8 cellular contexts compared by ENCODE assay signal in the genomic region with DNA sequence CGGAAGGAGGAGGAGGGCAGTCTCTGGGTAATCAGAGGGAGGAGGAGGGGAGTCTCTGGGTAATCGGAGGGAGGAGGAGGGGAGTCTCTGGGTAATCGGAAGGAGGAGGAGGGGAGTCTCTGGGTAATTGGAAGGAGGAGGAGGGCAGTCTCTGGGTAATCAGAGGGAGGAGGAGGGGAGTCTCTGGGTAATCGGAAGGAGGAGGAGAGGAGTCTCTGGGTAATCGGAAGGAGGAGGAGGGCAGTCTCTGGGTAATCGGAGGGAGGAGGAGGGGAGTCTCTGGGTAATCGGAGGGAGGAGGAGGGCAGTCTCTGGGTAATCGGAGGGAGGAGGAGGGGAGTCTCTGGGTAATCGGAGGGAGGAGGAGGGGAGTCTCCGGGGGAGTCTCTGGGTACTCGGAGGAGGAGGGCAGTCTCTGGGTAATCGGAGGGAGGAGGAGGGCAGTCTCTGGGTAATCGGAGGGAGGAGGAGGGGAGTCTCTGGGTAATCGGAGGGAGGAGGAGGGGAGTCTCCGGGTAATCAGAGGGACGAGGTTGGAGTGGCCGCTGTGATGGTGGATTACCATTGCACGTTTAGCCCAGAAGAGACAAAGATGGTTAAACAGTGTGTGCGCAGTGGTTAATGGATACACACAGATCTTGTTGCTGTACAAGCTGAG. TPM values are rescaled to one million over a fixed set of nuclear protein-coding genes. Genes with fewer than 3 reads are reported as not detected.
A peak's percentile ranks its signal among the peaks of the same experiment; 100 is the strongest.
DNase-seq lines count a peak whose midpoint lies in the region; ATAC-seq, FAIRE-seq and TF ChIP-seq lines count a peak whose summit lies in the region.
"Not testable (repeated sequence)": the region's sequence is repeated elsewhere in the genome, so short reads cannot be mapped to it uniquely, and the experiment has no call there.

No MANE protein-coding gene starts in this region.

- H3K4me1 ChIP-seq in PC-3 (ENCODE audit: insufficient read depth, low read length); astrocyte (ENCODE audit: insufficient read depth, low read length); endodermal cell (ENCODE audit: control insufficient read depth, insufficient read depth, low read length); lung (ENCODE audit: control insufficient read depth in 2 of 2, insufficient read depth in 2 of 2, low read length in 2 of 2); thymus (ENCODE audit: control insufficient read depth, insufficient read depth, low read length): not testable (repeated sequence)
- peaks cover 19% of the 10 kb centered on the region for H3K4me1 ChIP-seq in cardiac muscle cell (ENCODE audit: low read depth)

- H3K9ac ChIP-seq in PC-3 (ENCODE audit: low read length); endodermal cell (ENCODE audit: extremely low read depth, low read length, poor library complexity, severe bottlenecking): not testable (repeated sequence)
- H3K9ac ChIP-seq in astrocyte (ENCODE audit: low read length): peak overlapping the region; percentile 14

- WGBS in endodermal cell (ENCODE audit: insufficient coverage in 1 of 2, insufficient read length in 1 of 2), 2 experiments: 85 to 88% methylated on average over 8 to 17 of the region's 19 CpGs
- WGBS in lung, 2 donors: 33 to 63% methylated on average over 18 to 19 of the region's 19 CpGs
- WGBS in thymus: 93% methylated on average over 19 of the region's 19 CpGs

- not testable (repeated sequence) for H3K27me3 ChIP-seq in PC-3 (ENCODE audit: low read length); astrocyte (ENCODE audit: insufficient read depth, low read length); endodermal cell (ENCODE audit: control insufficient read depth, insufficient read depth, low read length, poor library complexity, severe bottlenecking); cardiac muscle cell; lung (ENCODE audit: control insufficient read depth, insufficient read depth); thymus (ENCODE audit: control insufficient read depth, insufficient read depth)

- not testable (repeated sequence) for H3K36me3 ChIP-seq in PC-3 (ENCODE audit: low read depth, low read length); astrocyte (ENCODE audit: insufficient read depth, low read length); cardiac muscle cell; lung (ENCODE audit: control insufficient read depth in 2 of 2, insufficient read depth in 2 of 2, low read length in 2 of 2); thymus (ENCODE audit: control insufficient read depth, insufficient read depth)
- H3K36me3 ChIP-seq in endodermal cell (ENCODE audit: control insufficient read depth, insufficient read depth, low read length): peaks cover 12% of the 10 kb centered on the region

- TF ChIP-seq CTCF in AG04449 (IDR thresholded peaks at IDR 0.05; ENCODE audit: insufficient read depth, low read length, missing control alignments); PC-3 (conservative IDR thresholded peaks at IDR 0.05; ENCODE audit: low read depth, low read length); astrocyte (IDR thresholded peaks at IDR 0.05; ENCODE audit: insufficient read depth, low read depth, low read length); endodermal cell (conservative IDR thresholded peaks at IDR 0.05); cardiac muscle cell (IDR thresholded peaks at IDR 0.05; ENCODE audit: low read depth, low read length); lung (IDR thresholded peaks at IDR 0.05; ENCODE audit: control extremely low read depth, extremely low read depth); progenitor cell of endocrine pancreas (IDR thresholded peaks at IDR 0.05; ENCODE audit: unreplicated experiment): not testable (repeated sequence)

- not testable (repeated sequence) for H3K9me3 ChIP-seq in PC-3 (ENCODE audit: low read length); astrocyte (ENCODE audit: insufficient read depth, low read depth, low read length); endodermal cell (ENCODE audit: control insufficient read depth, low read length); cardiac muscle cell (ENCODE audit: low read depth); lung (ENCODE audit: control insufficient read depth in 2 of 2, insufficient read depth in 1 of 2, low read length in 1 of 2); thymus (ENCODE audit: control insufficient read depth)

- not testable (repeated sequence) for H3K27ac ChIP-seq in PC-3 (ENCODE audit: low read length); endodermal cell (ENCODE audit: low read depth, low read length)
- peak overlapping the region; percentile 26 for H3K27ac ChIP-seq in astrocyte (ENCODE audit: low read depth, low read length)
- H3K27ac ChIP-seq in cardiac muscle cell: peak overlapping the region; percentile 90
- H3K27ac ChIP-seq in lung (ENCODE audit: low read depth in 1 of 2, low read length in 1 of 2): peak overlapping the region; percentile 3 to 95
- H3K27ac ChIP-seq in thymus (ENCODE audit: low read depth): peak overlapping the region; percentile 47

- H4K20me1 ChIP-seq in PC-3 (ENCODE audit: low read length); astrocyte (ENCODE audit: insufficient read depth, low read length): not testable (repeated sequence)

- not testable (repeated sequence) for H3K27me3 Mint-ChIP-seq in astrocyte (ENCODE audit: low read depth, unreplicated experiment); endodermal cell (ENCODE audit: insufficient read depth); progenitor cell of endocrine pancreas

- H3K27ac Mint-ChIP-seq in astrocyte (ENCODE audit: unreplicated experiment): not testable (repeated sequence)
- peak overlapping the region; percentile 73 for H3K27ac Mint-ChIP-seq in endodermal cell
- H3K27ac Mint-ChIP-seq in progenitor cell of endocrine pancreas: peak overlapping the region; percentile 79

- H3F3A ChIP-seq in PC-3 (ENCODE audit: low read length, unreplicated experiment): not testable (repeated sequence)

- H3K4me1 Mint-ChIP-seq in astrocyte (ENCODE audit: low read depth, unreplicated experiment) (peaks cover 15% of the 10 kb centered on the region), endodermal cell (peaks cover 13% of the 10 kb centered on the region), progenitor cell of endocrine pancreas (ENCODE audit: low read depth) (peaks cover 17% of the 10 kb centered on the region)

- DNase-seq in AG04449 (ENCODE audit: low read depth, low spot score); PC-3; astrocyte (ENCODE audit: low read depth); endodermal cell; lung (ENCODE audit: low spot score); progenitor cell of endocrine pancreas (ENCODE audit: low spot score, unreplicated experiment): not testable (repeated sequence)
- DNase-seq in cardiac muscle cell (ENCODE audit: low read depth in 1 of 2, low spot score in 1 of 2): peak in 1 of 2 donors; percentile 65

- not testable (repeated sequence) for ATAC-seq in PC-3; lung (ENCODE audit: insufficient read depth, low FRiP score)

- not testable (repeated sequence) for H3K79me2 ChIP-seq in PC-3 (ENCODE audit: low read length)
- H3K79me2 ChIP-seq in astrocyte (ENCODE audit: insufficient read depth, low read length): peaks cover 32% of the 10 kb centered on the region

- POLR2A ChIA-PET in AG04449 (lab: Yijun Ruan, JAX): not testable (repeated sequence)
- POLR2A ChIA-PET in PC-3 (lab: Charles Lee; ENCODE audit: unreplicated experiment): interaction anchor here (0.5 kb wide), 1 partner anchor 11 kb away, joined by 13 read pairs; no protein-coding TSS in a partner anchor

- H3K36me3 Mint-ChIP-seq in astrocyte (ENCODE audit: low read depth, unreplicated experiment); progenitor cell of endocrine pancreas (ENCODE audit: insufficient read depth): not testable (repeated sequence)
- H3K36me3 Mint-ChIP-seq in endodermal cell (ENCODE audit: low read depth): peaks cover 19% of the 10 kb centered on the region

- H2AFZ ChIP-seq in PC-3 (ENCODE audit: low read length): peak overlapping the region; percentile 70
- peak overlapping the region; percentile 63 for H2AFZ ChIP-seq in astrocyte (ENCODE audit: low read depth, low read length)

- H3K9me2 ChIP-seq in PC-3 (replicated peaks; ENCODE audit: low read length): not testable (repeated sequence)

- H3K4me3 ChIP-seq in AG04449 (ENCODE audit: low read depth, low read length): peak overlapping the region; percentile 30
- 0 out of 2 replicates have a peak overlapping the region, but pooled peaks have one; percentile 31 for H3K4me3 ChIP-seq in PC-3 (ENCODE audit: low read length)
- H3K4me3 ChIP-seq in astrocyte (ENCODE audit: insufficient read depth, low read depth, low read length); endodermal cell (ENCODE audit: low read length); cardiac muscle cell; lung; thymus (ENCODE audit: low read length): not testable (repeated sequence)

- not testable (repeated sequence) for BruUV-seq in PC-3 (replicated peaks; lab: Mats Ljungman, UMichigan)

- H3K4me2 ChIP-seq in PC-3 (ENCODE audit: low read length) (peak overlapping the region; percentile 61), astrocyte (ENCODE audit: low read length) (peak overlapping the region; percentile 57)

- H3K4me3 Mint-ChIP-seq in astrocyte (ENCODE audit: unreplicated experiment); endodermal cell: not testable (repeated sequence)
- peak overlapping the region; percentile 8 for H3K4me3 Mint-ChIP-seq in progenitor cell of endocrine pancreas (ENCODE audit: low read depth)

- H3K9me3 Mint-ChIP-seq in astrocyte (ENCODE audit: unreplicated experiment); endodermal cell; progenitor cell of endocrine pancreas (ENCODE audit: low read depth): not testable (repeated sequence)

- CTCF ChIA-PET in AG04449 (lab: Yijun Ruan, JAX): interaction anchor here (2.0 to 3.0 kb wide), 2 partner anchors 10 to 20 kb away, joined by 6 to 24 read pairs; partner anchors contain the start of gene PTDSS2
- CTCF ChIA-PET in PC-3 (lab: Charles Lee): interaction anchor here (1.0 kb wide), 1 partner anchor 20 kb away, joined by 4 read pairs; no protein-coding TSS in a partner anchor

- not testable (repeated sequence) for FAIRE-seq in astrocyte (lab: Jason Lieb, UNC)

- intact Hi-C loops in PC-3 (cut with micrococcal nuclease): loop anchor here (5.0 kb wide), 1 partner anchor 38 kb away; the partner anchor contains the start of gene RNH1

RNA-seq across cellular contexts. Expression of gene PTDSS2, which starts 19.1 kb away (rescaled TPM):
- total RNA-seq in PC-3 (2014; rRNA removed) (53.0 and 91.0 TPM in 2 replicates), astrocyte (40.3 and 47.3 TPM in 2 replicates), endodermal cell (10 to 100 TPM; 55.2 to 56.1 TPM), cardiac muscle cell (178 and 202 TPM in 2 replicates), lung (10 to 100 TPM; 26.8 to 29.4 TPM), progenitor cell of endocrine pancreas (48.2 and 50.4 TPM in 2 replicates)
- 37.5 TPM for polyA plus RNA-seq in endodermal cell (2013, experiment 1 of 2)
- 32.8 TPM for polyA plus RNA-seq in endodermal cell (2013, experiment 2 of 2)
- polyA plus RNA-seq in cardiac muscle cell (69.6 and 83.1 TPM in 2 replicates), lung (10 to 100 TPM; 20.4 to 36.5 TPM), thymus (24.1 TPM)

RNA-seq across cellular contexts. Expression of gene ANO9, which starts 27.3 kb away (rescaled TPM):
- 16.6 and 22.5 TPM in 2 replicates for total RNA-seq in PC-3 (2014; rRNA removed)
- total RNA-seq in astrocyte: 0.82 and 1.9 TPM in 2 replicates
- total RNA-seq in endodermal cell: 10 to 100 TPM; 16.8 to 17.8 TPM
- 1.2 TPM for polyA plus RNA-seq in endodermal cell (2013, experiment 1 of 2)
- polyA plus RNA-seq in endodermal cell (2013, experiment 2 of 2): 0.50 TPM
- 0.51 TPM in 1 of 2 replicates, not detected in the other for total RNA-seq in cardiac muscle cell
- 0.23 and 1.2 TPM in 2 replicates for polyA plus RNA-seq in cardiac muscle cell
- 10 to 100 TPM in 1 of 2 donors, 1 to 10 TPM in 1; 5.8 to 17.6 TPM for total RNA-seq in lung
- polyA plus RNA-seq in lung: 10 to 100 TPM in 1 of 2 donors, 1 to 10 TPM in 1; 8.7 to 18.6 TPM
- 31.0 and 34.6 TPM in 2 replicates for total RNA-seq in progenitor cell of endocrine pancreas
- 114 TPM for polyA plus RNA-seq in thymus

RNA-seq across cellular contexts. Expression of gene RNH1, which starts 37.9 kb away (rescaled TPM):
- total RNA-seq in PC-3 (2014; rRNA removed) (258 and 300 TPM in 2 replicates), astrocyte (117 and 130 TPM in 2 replicates), endodermal cell (10 to 100 TPM; 42.7 to 43.2 TPM), cardiac muscle cell (149 and 186 TPM in 2 replicates), lung (100 to 1,000 TPM; 152 to 313 TPM), progenitor cell of endocrine pancreas (49.4 and 52.6 TPM in 2 replicates)
- 43.7 TPM for polyA plus RNA-seq in endodermal cell (2013, experiment 1 of 2)
- polyA plus RNA-seq in endodermal cell (2013, experiment 2 of 2): 42.8 TPM
- polyA plus RNA-seq in cardiac muscle cell (157 and 176 TPM in 2 replicates), lung (100 to 1,000 TPM; 153 to 315 TPM), thymus (114 TPM)

RNA-seq across cellular contexts. Expression of gene SIGIRR, which starts 54.4 kb away (rescaled TPM):
- total RNA-seq in PC-3 (2014; rRNA removed) (85.4 and 112 TPM in 2 replicates), astrocyte (6.2 and 7.2 TPM in 2 replicates), endodermal cell (10 to 100 TPM; 63.3 to 67.4 TPM), cardiac muscle cell (45.6 and 69.5 TPM in 2 replicates), lung (10 to 100 TPM; 25.7 to 87.3 TPM), progenitor cell of endocrine pancreas (111 and 117 TPM in 2 replicates)
- polyA plus RNA-seq in endodermal cell (2013, experiment 1 of 2): 18.6 TPM
- polyA plus RNA-seq in endodermal cell (2013, experiment 2 of 2): 14.9 TPM
- polyA plus RNA-seq in cardiac muscle cell (35.7 and 46.8 TPM in 2 replicates), lung (100 to 1,000 TPM in 1 of 2 donors, 10 to 100 TPM in 1; 43.4 to 112 TPM), thymus (153 TPM)
